22 cellular contexts compared by ENCODE assay signal in the genomic region with DNA sequence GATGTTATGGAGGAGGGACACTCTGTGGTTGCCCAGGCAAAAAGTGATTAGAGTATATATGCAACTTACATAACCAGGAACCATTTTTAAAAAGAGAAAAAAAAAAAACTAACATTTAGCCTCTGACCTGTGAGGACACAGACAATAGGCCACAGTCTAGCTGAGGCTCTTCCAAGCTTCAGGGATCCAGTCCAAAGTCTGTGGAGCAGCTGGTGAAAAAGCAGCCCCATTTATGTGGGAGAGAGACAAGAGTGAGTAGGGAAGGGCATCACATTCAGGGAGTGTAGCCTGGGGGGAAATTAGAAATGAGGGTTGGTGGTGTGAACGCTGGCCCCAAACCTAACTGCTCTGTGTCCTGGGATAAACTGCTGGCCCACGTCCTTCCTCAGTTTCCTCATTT.
DNase-seq lines count a peak whose midpoint lies in the region; TF ChIP-seq lines count a peak whose summit lies in the region.
"Had no signal": no experiment of that assay in that cellular context is flagged by ENCODE, and none has a peak within 500 bp of the region (broad histone marks: within the 10 kb centered on the region; RNA-seq: fewer than 3 reads in every experiment).

No MANE protein-coding gene starts in this region.

- no peak overlapping the region for H3K27ac ChIP-seq in liver (ENCODE audit: low read depth in 1 of 2, low read length in 2 of 2)
- H3K27ac ChIP-seq in transverse colon: no peak overlapping the region
- H3K27ac ChIP-seq: A549; BLaER1 treated with 17β-estradiol and CSF1 and Interleukin-3, amounts not matched to agents 10 nM and 100 nM had no signal

- TF ChIP-seq POLR2A in transverse colon (IDR thresholded peaks at IDR 0.05): no peak

- TF ChIP-seq CTCF in liver (IDR thresholded peaks at IDR 0.05; ENCODE audit: low read depth, low read length, missing input control) (no peak), transverse colon (IDR thresholded peaks at IDR 0.05) (no peak)

- no peaks in the 10 kb centered on the region for H3K9me3 ChIP-seq in liver (ENCODE audit: control insufficient read depth in 4 of 4, low read length in 3 of 4)
- no peaks in the 10 kb centered on the region for H3K9me3 ChIP-seq in transverse colon
- H3K9me3 ChIP-seq: A549, BE2C, HAP-1 had no signal

- H3K27me3 ChIP-seq in liver (ENCODE audit: control insufficient read depth in 4 of 4, insufficient read depth in 4 of 4, low read length in 3 of 4): no peaks in the 10 kb centered on the region
- no peaks in the 10 kb centered on the region for H3K27me3 ChIP-seq in transverse colon
- H3K27me3 ChIP-seq: BE2C; BLaER1 treated with 17β-estradiol and CSF1 and Interleukin-3, amounts not matched to agents 10 nM and 100 nM had no signal

- no peaks in the 10 kb centered on the region for H3K36me3 ChIP-seq in liver (ENCODE audit: control insufficient read depth in 4 of 4, insufficient read depth in 3 of 4, low read depth in 1 of 4, low read length in 3 of 4)
- no peaks in the 10 kb centered on the region for H3K36me3 ChIP-seq in transverse colon
- H3K36me3 ChIP-seq: BE2C; BLaER1 treated with 17β-estradiol and CSF1 and Interleukin-3, amounts not matched to agents 10 nM and 100 nM; HAP-1 had no signal

- DNase-seq in NCI-H69 (lab: John Stamatoyannopoulos, UW) (peak; percentile 37), myocyte (ENCODE audit: low read depth) (peak; percentile 6), transverse colon (no peak), activated gamma-delta T cell (lab: John Stamatoyannopoulos, UW) (no peak), NCI-H2107 (lab: John Stamatoyannopoulos, UW) (no peak)
- DNase-seq: 8988T; ACHN; AML-193; BE2C; CD4-positive, alpha-beta T cell; CD8-positive, alpha-beta memory T cell; DMS 273 treated with DMSO at 0.1 percent for 48 hours; DMS79; EL; GDM1; GOT3; HFFc6 had no signal

- no peak for TF ChIP-seq EP300 in transverse colon (IDR thresholded peaks at IDR 0.05; ENCODE audit: low read depth)

- peak in 1 of 2 donors; percentile 8 for TF ChIP-seq RAD21 in liver (IDR thresholded peaks at IDR 0.05)

- peaks cover 0 to 11% (median 7%) of the 10 kb centered on the region in 4 donors for H3K4me1 ChIP-seq in liver (ENCODE audit: control insufficient read depth in 4 of 4, insufficient read depth in 4 of 4, low read length in 3 of 4)
- H3K4me1 ChIP-seq in transverse colon: peaks cover 0 to 7% (median 0%) of the 10 kb centered on the region in 4 donors
- H3K4me1 ChIP-seq: A549, BE2C, HAP-1 had no signal

- no peak overlapping the region for H3K9ac ChIP-seq in liver (ENCODE audit: low read depth in 1 of 2, low read length in 2 of 2)
- H3K9ac ChIP-seq: BLaER1 treated with 17β-estradiol and CSF1 and Interleukin-3, amounts not matched to agents 10 nM and 100 nM had no signal

- in situ Hi-C loops in transverse colon (cut with MboI; ENCODE audit: low pct_ligation_motif_present in 1 of 4, low pct_unique_long_range_greater_than_20kb in 1 of 4, low sequenced_read_pairs in 3 of 4): no loop called here

- intact Hi-C loops in transverse colon (cut with DNase I; ENCODE audit: low total_unique reads): no loop called here

- no peak overlapping the region for H3K4me3 ChIP-seq in liver (ENCODE audit: low read depth in 1 of 3, low read length in 3 of 3)
- no peak overlapping the region for H3K4me3 ChIP-seq in transverse colon
- H3K4me3 ChIP-seq: A549; BLaER1 treated with 17β-estradiol and CSF1 and Interleukin-3, amounts not matched to agents 10 nM and 100 nM; GM12878; HAP-1 had no signal

- 78% methylated on average over 2 of the region's 2 CpGs for WGBS in liver
- 81 to 100% methylated on average over 1 to 2 of the region's 2 CpGs for WGBS in transverse colon (ENCODE audit: low coverage in 1 of 2), 2 donors

TF ChIP-seq in liver, 16 proteins besides CTCF, POLR2A, EP300 and RAD21:
- TF ChIP-seq EGR1 (IDR thresholded peaks at IDR 0.05; ENCODE audit: low read depth in 2 of 2) (no peak), JUND (IDR thresholded peaks at IDR 0.05) (no peak), HNF4A (conservative IDR thresholded peaks at IDR 0.05) (peak; percentile 97 to 98), YY1 (IDR thresholded peaks at IDR 0.05) (peak; percentile 40), HNF4G (IDR thresholded peaks at IDR 0.05) (peak; percentile 93), NR2F2 (IDR thresholded peaks at IDR 0.05) (peak; percentile 58), SP1 (IDR thresholded peaks at IDR 0.05) (peak; percentile 17), RXRA (IDR thresholded peaks at IDR 0.05) (peak; percentile 32 to 51), GABPA (IDR thresholded peaks at IDR 0.05 in 1 of 2, conservative IDR thresholded peaks at IDR 0.05 in 1 of 2) (no peak)

Comparison
In these comparisons a context has a peak if more than half of its experiments do, and no peak if none do; other contexts are left out.
1. DNase-seq: peak in NCI-H69 (single experiment) and myocyte (single experiment); none in transverse colon (single experiment), activated gamma-delta T cell (single experiment) and NCI-H2107 (single experiment).